Comparison of ENCODE assay signal across 1 cellular context in the genomic region with DNA sequence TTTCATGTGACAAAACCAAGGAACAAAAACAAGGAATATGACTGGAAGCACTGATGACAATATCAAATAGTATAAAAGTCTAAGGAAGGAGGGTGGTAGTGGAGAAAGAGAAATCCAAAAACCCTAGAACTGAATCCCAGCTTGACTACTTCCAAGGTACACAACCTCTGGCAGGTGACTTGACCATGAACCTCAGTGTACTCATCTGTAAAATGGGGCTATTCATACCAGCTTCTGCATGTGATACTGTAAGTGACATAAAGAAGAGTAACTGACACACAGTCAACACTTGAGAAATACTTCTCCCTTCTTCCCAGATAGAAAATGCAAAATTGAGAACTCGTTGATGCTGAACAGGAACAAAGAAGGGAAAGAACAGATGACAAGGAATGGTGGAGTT.
TF ChIP-seq lines count a peak whose summit lies in the region.

No MANE protein-coding gene starts in this region.

TF ChIP-seq in K562, 482 proteins besides CTCF, POLR2A, EP300 and RAD21:
- TF ChIP-seq SLC30A9 (CRISPR knock-in tag; IDR thresholded peaks at IDR 0.05), result no peak
- TF ChIP-seq TRIM24 (IDR thresholded peaks at IDR 0.05), result no peak
- TF ChIP-seq, protein P1, sequence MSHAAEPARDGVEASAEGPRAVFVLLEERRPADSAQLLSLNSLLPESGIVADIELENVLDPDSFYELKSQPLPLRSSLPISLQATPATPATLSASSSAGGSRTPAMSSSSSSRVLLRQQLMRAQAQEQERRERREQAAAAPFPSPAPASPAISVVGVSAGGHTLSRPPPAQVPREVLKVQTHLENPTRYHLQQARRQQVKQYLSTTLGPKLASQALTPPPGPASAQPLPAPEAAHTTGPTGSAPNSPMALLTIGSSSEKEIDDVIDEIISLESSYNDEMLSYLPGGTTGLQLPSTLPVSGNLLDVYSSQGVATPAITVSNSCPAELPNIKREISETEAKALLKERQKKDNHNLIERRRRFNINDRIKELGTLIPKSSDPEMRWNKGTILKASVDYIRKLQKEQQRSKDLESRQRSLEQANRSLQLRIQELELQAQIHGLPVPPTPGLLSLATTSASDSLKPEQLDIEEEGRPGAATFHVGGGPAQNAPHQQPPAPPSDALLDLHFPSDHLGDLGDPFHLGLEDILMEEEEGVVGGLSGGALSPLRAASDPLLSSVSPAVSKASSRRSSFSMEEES (CRISPR knock-in tag; IDR thresholded peaks at IDR 0.05), result no peak
- TF ChIP-seq TARDBP (IDR thresholded peaks at IDR 0.05), result no peak
- no peak for TF ChIP-seq DDX20 (tag; IDR thresholded peaks at IDR 0.05; ENCODE audit: low read depth)
- no peak for TF ChIP-seq CCAR2 (IDR thresholded peaks at IDR 0.05; ENCODE audit: low read depth, low read length)
- no peak for TF ChIP-seq CHAMP1 (IDR thresholded peaks at IDR 0.05)
- no peak for TF ChIP-seq ZBTB2 (IDR thresholded peaks at IDR 0.05)
- no peak for TF ChIP-seq KLF6 (CRISPR knock-in tag; IDR thresholded peaks at IDR 0.05; ENCODE audit: borderline replicate concordance)
- TF ChIP-seq, protein P2, sequence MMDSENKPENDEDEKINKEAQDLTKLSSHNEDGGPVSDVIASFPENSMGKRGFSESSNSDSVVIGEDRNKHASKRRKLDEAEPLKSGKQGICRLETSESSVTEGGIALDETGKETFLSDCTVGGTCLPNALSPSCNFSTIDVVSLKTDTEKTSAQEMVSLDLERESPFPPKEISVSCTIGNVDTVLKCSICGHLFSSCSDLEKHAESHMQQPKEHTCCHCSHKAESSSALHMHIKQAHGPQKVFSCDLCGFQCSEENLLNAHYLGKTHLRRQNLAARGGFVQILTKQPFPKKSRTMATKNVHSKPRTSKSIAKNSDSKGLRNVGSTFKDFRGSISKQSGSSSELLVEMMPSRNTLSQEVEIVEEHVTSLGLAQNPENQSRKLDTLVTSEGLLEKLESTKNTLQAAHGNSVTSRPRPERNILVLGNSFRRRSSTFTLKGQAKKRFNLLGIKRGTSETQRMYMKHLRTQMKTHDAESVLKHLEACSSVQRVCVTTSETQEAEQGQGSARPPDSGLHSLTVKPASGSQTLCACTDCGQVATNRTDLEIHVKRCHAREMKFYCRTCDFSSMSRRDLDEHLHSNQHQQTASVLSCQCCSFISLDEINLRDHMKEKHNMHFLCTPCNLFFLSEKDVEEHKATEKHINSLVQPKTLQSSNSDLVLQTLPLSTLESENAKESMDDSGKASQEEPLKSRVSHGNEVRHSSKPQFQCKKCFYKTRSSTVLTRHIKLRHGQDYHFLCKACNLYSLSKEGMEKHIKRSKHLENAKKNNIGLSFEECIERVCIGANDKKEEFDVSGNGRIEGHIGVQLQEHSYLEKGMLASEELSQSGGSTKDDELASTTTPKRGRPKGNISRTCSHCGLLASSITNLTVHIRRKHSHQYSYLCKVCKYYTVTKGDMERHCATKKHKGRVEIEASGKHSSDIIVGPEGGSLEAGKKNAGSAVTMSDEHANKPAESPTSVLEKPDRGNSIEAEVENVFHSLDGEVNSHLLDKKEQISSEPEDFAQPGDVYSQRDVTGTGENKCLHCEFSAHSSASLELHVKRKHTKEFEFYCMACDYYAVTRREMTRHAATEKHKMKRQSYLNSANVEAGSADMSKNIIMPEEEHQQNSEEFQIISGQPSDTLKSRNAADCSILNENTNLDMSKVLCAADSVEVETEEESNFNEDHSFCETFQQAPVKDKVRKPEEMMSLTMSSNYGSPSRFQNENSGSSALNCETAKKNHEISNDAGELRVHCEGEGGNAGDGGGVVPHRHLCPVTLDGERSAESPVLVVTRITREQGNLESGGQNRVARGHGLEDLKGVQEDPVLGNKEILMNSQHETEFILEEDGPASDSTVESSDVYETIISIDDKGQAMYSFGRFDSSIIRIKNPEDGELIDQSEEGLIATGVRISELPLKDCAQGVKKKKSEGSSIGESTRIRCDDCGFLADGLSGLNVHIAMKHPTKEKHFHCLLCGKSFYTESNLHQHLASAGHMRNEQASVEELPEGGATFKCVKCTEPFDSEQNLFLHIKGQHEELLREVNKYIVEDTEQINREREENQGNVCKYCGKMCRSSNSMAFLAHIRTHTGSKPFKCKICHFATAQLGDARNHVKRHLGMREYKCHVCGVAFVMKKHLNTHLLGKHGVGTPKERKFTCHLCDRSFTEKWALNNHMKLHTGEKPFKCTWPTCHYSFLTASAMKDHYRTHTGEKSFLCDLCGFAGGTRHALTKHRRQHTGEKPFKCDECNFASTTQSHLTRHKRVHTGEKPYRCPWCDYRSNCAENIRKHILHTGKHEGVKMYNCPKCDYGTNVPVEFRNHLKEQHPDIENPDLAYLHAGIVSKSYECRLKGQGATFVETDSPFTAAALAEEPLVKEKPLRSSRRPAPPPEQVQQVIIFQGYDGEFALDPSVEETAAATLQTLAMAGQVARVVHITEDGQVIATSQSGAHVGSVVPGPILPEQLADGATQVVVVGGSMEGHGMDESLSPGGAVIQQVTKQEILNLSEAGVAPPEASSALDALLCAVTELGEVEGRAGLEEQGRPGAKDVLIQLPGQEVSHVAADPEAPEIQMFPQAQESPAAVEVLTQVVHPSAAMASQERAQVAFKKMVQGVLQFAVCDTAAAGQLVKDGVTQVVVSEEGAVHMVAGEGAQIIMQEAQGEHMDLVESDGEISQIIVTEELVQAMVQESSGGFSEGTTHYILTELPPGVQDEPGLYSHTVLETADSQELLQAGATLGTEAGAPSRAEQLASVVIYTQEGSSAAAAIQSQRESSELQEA (IDR thresholded peaks at IDR 0.05; ENCODE audit: low read depth), result no peak
- no peak for TF ChIP-seq ARID2 (IDR thresholded peaks at IDR 0.05)
- TF ChIP-seq BCOR (IDR thresholded peaks at IDR 0.05), result peak; percentile 77; the same call in 1 of the 2 replicates
- 0 out of 2 replicates have a peak, but pooled peaks have one; percentile 39 for TF ChIP-seq ADNP (tag; IDR thresholded peaks at IDR 0.05)
- TF ChIP-seq, protein P3, sequence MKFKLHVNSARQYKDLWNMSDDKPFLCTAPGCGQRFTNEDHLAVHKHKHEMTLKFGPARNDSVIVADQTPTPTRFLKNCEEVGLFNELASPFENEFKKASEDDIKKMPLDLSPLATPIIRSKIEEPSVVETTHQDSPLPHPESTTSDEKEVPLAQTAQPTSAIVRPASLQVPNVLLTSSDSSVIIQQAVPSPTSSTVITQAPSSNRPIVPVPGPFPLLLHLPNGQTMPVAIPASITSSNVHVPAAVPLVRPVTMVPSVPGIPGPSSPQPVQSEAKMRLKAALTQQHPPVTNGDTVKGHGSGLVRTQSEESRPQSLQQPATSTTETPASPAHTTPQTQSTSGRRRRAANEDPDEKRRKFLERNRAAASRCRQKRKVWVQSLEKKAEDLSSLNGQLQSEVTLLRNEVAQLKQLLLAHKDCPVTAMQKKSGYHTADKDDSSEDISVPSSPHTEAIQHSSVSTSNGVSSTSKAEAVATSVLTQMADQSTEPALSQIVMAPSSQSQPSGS (CRISPR knock-in tag; IDR thresholded peaks at IDR 0.05), result no peak
- TF ChIP-seq, protein P4, sequence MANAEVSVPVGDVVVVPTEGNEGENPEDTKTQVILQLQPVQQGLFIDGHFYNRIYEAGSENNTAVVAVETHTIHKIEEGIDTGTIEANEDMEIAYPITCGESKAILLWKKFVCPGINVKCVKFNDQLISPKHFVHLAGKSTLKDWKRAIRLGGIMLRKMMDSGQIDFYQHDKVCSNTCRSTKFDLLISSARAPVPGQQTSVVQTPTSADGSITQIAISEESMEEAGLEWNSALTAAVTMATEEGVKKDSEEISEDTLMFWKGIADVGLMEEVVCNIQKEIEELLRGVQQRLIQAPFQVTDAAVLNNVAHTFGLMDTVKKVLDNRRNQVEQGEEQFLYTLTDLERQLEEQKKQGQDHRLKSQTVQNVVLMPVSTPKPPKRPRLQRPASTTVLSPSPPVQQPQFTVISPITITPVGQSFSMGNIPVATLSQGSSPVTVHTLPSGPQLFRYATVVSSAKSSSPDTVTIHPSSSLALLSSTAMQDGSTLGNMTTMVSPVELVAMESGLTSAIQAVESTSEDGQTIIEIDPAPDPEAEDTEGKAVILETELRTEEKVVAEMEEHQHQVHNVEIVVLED (CRISPR knock-in tag; IDR thresholded peaks at IDR 0.05), result no peak
- TF ChIP-seq SAP30 (IDR thresholded peaks at IDR 0.05; ENCODE audit: borderline replicate concordance, insufficient read depth, low read depth, low read length, poor library complexity, severe bottlenecking), result no peak
- TF ChIP-seq ARID1B (IDR thresholded peaks at IDR 0.05), result no peak
- TF ChIP-seq RBM25 (IDR thresholded peaks at IDR 0.05; ENCODE audit: low read depth, low read length, severe bottlenecking), result peak; percentile 94
- TF ChIP-seq ZNF24 (IDR thresholded peaks at IDR 0.05), result no peak
- TF ChIP-seq SUPT5H (IDR thresholded peaks at IDR 0.05), result no peak
- TF ChIP-seq, protein P5, sequence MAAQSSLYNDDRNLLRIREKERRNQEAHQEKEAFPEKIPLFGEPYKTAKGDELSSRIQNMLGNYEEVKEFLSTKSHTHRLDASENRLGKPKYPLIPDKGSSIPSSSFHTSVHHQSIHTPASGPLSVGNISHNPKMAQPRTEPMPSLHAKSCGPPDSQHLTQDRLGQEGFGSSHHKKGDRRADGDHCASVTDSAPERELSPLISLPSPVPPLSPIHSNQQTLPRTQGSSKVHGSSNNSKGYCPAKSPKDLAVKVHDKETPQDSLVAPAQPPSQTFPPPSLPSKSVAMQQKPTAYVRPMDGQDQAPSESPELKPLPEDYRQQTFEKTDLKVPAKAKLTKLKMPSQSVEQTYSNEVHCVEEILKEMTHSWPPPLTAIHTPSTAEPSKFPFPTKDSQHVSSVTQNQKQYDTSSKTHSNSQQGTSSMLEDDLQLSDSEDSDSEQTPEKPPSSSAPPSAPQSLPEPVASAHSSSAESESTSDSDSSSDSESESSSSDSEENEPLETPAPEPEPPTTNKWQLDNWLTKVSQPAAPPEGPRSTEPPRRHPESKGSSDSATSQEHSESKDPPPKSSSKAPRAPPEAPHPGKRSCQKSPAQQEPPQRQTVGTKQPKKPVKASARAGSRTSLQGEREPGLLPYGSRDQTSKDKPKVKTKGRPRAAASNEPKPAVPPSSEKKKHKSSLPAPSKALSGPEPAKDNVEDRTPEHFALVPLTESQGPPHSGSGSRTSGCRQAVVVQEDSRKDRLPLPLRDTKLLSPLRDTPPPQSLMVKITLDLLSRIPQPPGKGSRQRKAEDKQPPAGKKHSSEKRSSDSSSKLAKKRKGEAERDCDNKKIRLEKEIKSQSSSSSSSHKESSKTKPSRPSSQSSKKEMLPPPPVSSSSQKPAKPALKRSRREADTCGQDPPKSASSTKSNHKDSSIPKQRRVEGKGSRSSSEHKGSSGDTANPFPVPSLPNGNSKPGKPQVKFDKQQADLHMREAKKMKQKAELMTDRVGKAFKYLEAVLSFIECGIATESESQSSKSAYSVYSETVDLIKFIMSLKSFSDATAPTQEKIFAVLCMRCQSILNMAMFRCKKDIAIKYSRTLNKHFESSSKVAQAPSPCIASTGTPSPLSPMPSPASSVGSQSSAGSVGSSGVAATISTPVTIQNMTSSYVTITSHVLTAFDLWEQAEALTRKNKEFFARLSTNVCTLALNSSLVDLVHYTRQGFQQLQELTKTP (IDR thresholded peaks at IDR 0.05; ENCODE audit: low read depth in 1 of 2, partially characterized antibody in 2 of 2), result no peak
- TF ChIP-seq KDM1A (IDR thresholded peaks at IDR 0.05), result peak; percentile 24 to 49; a peak in 1 of 4 replicates
- TF ChIP-seq, protein P6, sequence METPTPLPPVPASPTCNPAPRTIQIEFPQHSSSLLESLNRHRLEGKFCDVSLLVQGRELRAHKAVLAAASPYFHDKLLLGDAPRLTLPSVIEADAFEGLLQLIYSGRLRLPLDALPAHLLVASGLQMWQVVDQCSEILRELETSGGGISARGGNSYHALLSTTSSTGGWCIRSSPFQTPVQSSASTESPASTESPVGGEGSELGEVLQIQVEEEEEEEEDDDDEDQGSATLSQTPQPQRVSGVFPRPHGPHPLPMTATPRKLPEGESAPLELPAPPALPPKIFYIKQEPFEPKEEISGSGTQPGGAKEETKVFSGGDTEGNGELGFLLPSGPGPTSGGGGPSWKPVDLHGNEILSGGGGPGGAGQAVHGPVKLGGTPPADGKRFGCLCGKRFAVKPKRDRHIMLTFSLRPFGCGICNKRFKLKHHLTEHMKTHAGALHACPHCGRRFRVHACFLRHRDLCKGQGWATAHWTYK (CRISPR knock-in tag; IDR thresholded peaks at IDR 0.05), result no peak
- TF ChIP-seq, protein P7, sequence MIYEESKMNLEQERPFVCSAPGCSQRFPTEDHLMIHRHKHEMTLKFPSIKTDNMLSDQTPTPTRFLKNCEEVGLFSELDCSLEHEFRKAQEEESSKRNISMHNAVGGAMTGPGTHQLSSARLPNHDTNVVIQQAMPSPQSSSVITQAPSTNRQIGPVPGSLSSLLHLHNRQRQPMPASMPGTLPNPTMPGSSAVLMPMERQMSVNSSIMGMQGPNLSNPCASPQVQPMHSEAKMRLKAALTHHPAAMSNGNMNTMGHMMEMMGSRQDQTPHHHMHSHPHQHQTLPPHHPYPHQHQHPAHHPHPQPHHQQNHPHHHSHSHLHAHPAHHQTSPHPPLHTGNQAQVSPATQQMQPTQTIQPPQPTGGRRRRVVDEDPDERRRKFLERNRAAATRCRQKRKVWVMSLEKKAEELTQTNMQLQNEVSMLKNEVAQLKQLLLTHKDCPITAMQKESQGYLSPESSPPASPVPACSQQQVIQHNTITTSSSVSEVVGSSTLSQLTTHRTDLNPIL (CRISPR knock-in tag; IDR thresholded peaks at IDR 0.05), result no peak
